In the genomic region with DNA sequence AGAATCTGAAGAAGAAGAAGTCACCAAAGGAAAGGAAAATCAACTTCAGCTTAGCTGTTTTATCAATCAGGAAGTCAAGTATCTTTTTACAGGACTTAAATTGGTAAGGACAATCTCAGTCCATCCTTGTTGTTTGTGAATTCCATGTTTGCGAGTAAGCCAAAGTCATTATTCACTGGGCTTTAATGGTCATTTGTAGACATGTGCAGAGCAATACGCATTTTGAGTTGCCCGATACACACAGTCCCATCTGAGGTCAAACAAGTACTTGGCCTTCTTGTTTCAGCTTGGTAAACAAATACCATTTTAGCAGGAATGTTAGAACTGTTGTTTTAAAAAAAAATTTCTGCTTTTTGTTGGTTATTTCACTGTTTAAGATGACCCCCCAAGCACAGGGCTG, we compare ENCODE assay signal across 3 cellular contexts.
TF ChIP-seq lines count a peak whose summit lies in the region.

No MANE protein-coding gene starts in this region.

TF ChIP-seq in HepG2, 621 proteins besides CTCF, POLR2A, EP300 and RAD21 (continues in another document):
- TF ChIP-seq ZNF12 (CRISPR knock-in tag; IDR thresholded peaks at IDR 0.05) (no peak), ZNF263 (CRISPR knock-in tag; IDR thresholded peaks at IDR 0.05) (no peak), ZNF766 (CRISPR knock-in tag; IDR thresholded peaks at IDR 0.05; ENCODE audit: borderline replicate concordance) (no peak), RBM22 (optimal IDR thresholded peaks at IDR 0.05; ENCODE audit: low read length) (no peak), RXRA (CRISPR knock-in tag; IDR thresholded peaks at IDR 0.05) (no peak), GATAD2A (CRISPR knock-in tag; IDR thresholded peaks at IDR 0.05) (no peak), ZNF776 (CRISPR knock-in tag; IDR thresholded peaks at IDR 0.05) (no peak), MEIS2 (CRISPR knock-in tag; IDR thresholded peaks at IDR 0.05) (no peak), KAT8 (CRISPR knock-in tag; IDR thresholded peaks at IDR 0.05) (no peak), ATF7 (IDR thresholded peaks at IDR 0.05) (no peak), ATF7 (CRISPR knock-in tag; IDR thresholded peaks at IDR 0.05) (no peak)
- TF ChIP-seq, protein P1, sequence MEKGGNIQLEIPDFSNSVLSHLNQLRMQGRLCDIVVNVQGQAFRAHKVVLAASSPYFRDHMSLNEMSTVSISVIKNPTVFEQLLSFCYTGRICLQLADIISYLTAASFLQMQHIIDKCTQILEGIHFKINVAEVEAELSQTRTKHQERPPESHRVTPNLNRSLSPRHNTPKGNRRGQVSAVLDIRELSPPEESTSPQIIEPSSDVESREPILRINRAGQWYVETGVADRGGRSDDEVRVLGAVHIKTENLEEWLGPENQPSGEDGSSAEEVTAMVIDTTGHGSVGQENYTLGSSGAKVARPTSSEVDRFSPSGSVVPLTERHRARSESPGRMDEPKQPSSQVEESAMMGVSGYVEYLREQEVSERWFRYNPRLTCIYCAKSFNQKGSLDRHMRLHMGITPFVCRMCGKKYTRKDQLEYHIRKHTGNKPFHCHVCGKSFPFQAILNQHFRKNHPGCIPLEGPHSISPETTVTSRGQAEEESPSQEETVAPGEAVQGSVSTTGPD (CRISPR knock-in tag; IDR thresholded peaks at IDR 0.05), result no peak
- TF ChIP-seq, protein P2, sequence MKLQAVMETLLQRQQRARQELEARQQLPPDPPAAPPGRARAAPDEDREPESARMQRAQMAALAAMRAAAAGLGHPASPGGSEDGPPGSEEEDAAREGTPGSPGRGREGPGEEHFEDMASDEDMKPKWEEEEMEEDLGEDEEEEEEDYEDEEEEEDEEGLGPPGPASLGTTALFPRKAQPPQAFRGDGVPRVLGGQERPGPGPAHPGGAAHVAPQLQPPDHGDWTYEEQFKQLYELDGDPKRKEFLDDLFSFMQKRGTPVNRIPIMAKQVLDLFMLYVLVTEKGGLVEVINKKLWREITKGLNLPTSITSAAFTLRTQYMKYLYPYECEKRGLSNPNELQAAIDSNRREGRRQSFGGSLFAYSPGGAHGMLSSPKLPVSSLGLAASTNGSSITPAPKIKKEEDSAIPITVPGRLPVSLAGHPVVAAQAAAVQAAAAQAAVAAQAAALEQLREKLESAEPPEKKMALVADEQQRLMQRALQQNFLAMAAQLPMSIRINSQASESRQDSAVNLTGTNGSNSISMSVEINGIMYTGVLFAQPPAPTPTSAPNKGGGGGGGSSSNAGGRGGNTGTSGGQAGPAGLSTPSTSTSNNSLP (IDR thresholded peaks at IDR 0.05; ENCODE audit: low read depth, low read length), result no peak
- TF ChIP-seq, protein P3, sequence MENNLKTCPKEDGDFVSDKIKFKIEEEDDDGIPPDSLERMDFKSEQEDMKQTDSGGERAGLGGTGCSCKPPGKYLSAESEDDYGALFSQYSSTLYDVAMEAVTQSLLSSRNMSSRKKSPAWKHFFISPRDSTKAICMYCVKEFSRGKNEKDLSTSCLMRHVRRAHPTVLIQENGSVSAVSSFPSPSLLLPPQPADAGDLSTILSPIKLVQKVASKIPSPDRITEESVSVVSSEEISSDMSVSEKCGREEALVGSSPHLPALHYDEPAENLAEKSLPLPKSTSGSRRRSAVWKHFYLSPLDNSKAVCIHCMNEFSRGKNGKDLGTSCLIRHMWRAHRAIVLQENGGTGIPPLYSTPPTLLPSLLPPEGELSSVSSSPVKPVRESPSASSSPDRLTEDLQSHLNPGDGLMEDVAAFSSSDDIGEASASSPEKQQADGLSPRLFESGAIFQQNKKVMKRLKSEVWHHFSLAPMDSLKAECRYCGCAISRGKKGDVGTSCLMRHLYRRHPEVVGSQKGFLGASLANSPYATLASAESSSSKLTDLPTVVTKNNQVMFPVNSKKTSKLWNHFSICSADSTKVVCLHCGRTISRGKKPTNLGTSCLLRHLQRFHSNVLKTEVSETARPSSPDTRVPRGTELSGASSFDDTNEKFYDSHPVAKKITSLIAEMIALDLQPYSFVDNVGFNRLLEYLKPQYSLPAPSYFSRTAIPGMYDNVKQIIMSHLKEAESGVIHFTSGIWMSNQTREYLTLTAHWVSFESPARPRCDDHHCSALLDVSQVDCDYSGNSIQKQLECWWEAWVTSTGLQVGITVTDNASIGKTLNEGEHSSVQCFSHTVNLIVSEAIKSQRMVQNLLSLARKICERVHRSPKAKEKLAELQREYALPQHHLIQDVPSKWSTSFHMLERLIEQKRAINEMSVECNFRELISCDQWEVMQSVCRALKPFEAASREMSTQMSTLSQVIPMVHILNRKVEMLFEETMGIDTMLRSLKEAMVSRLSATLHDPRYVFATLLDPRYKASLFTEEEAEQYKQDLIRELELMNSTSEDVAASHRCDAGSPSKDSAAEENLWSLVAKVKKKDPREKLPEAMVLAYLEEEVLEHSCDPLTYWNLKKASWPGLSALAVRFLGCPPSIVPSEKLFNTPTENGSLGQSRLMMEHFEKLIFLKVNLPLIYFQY (CRISPR knock-in tag; IDR thresholded peaks at IDR 0.05; ENCODE audit: borderline replicate concordance), result no peak

TF ChIP-seq in IMR-90, 13 proteins besides CTCF, POLR2A, EP300 and RAD21:
- no peak for TF ChIP-seq ELK1 (IDR thresholded peaks at IDR 0.05; ENCODE audit: borderline replicate concordance, low read depth, low read length)
- TF ChIP-seq RCOR1 (IDR thresholded peaks at IDR 0.05; ENCODE audit: insufficient replicate concordance, low read length), result no peak
- TF ChIP-seq SMC3 (IDR thresholded peaks at IDR 0.05; ENCODE audit: low read depth, low read length), result no peak

TF ChIP-seq in K562, 482 proteins besides CTCF, POLR2A, EP300 and RAD21:
- TF ChIP-seq, protein P4, sequence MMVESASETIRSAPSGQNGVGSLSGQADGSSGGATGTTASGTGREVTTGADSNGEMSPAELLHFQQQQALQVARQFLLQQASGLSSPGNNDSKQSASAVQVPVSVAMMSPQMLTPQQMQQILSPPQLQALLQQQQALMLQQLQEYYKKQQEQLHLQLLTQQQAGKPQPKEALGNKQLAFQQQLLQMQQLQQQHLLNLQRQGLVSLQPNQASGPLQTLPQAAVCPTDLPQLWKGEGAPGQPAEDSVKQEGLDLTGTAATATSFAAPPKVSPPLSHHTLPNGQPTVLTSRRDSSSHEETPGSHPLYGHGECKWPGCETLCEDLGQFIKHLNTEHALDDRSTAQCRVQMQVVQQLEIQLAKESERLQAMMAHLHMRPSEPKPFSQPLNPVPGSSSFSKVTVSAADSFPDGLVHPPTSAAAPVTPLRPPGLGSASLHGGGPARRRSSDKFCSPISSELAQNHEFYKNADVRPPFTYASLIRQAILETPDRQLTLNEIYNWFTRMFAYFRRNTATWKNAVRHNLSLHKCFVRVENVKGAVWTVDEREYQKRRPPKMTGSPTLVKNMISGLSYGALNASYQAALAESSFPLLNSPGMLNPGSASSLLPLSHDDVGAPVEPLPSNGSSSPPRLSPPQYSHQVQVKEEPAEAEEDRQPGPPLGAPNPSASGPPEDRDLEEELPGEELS (CRISPR knock-in tag; IDR thresholded peaks at IDR 0.05; ENCODE audit: borderline replicate concordance), result 0 out of 2 replicates have a peak, but pooled peaks have one; percentile 43
- TF ChIP-seq ZNF384 (IDR thresholded peaks at IDR 0.05; ENCODE audit: low read depth, low read length) (no peak), ZNF316 (IDR thresholded peaks at IDR 0.05) (no peak)
